Comparison of ENCODE assay signal across 16 cellular contexts in the genomic region with DNA sequence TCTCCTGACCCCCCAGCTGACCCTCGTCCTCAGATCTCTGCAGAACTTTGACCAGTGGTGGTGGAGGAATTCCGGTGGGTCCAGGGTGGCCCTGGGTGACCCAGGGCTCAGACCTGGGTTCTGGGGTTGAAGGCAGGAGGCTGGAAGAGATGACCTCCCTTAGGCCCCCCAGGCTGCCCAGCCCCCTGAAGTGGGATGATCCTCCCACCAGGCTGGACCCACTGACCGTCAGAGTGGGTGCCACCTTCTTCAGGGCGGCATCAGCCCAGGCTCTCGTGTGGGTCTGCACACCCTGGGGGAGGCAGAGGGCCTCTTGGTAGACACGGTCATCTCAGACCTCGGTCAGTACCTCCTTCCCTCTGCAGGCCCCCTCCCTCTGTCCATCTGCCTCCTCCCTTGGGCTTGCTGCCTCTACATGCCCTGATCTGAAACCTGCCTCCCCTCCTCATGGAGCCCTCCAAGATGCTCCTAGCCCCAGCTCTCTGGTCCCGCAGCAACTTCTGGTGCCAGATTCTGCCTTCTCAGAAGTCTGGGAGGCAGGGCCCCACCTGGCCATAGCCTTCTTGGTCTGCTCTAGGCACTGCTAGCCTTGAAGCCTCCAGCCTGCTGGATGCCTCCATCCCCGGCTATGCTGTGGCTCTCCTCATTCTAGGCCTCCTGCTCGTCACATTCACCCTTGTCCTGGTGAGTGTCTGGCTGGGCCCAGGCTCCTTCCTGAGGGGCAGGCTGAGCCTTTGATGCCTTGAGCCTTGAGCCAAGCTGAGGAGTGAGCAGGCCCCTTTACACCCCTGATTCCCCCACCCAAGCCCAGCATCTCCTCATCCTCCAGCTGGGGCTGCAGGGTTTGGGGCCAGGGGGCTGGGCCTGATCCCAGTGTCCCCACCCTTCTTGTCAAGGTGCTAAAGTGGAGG. TPM values are rescaled to one million over a fixed set of nuclear protein-coding genes. Genes with fewer than 3 reads are reported as not detected.
DNase-seq lines count a peak whose midpoint lies in the region; TF ChIP-seq lines count a peak whose summit lies in the region.
"Had no signal": no experiment of that assay in that cellular context is flagged by ENCODE, and none has a peak within 500 bp of the region (broad histone marks: within the 10 kb centered on the region; RNA-seq: fewer than 3 reads in every experiment).

No MANE protein-coding gene starts in this region.

- no peak overlapping the region for H3K4me3 Mint-ChIP-seq in nephron progenitor cell
- H3K4me3 Mint-ChIP-seq: CD14-positive monocyte, H9 had no signal

- H3K27ac Mint-ChIP-seq in nephron progenitor cell = no peak overlapping the region
- H3K27ac Mint-ChIP-seq: CD14-positive monocyte; CD4-positive, alpha-beta memory T cell had no signal

- H4K12ac ChIP-seq in trophoblast cell (ENCODE audit: low read depth, low read length) = no peak overlapping the region

- DNase-seq in activated effector memory CD4-positive, alpha-beta T cell treated with anti-CD3 and anti-CD28 coated beads, Interleukin-2, amount 50 U/mL, for 16 hours = peak; percentile 50
- DNase-seq in activated effector memory CD4-positive, alpha-beta T cell treated with Interleukin-2 at 50 U/mL for 16 hours = no peak
- DNase-seq in mesenchymal stem cell (no peak), trophoblast cell (no peak), NCI-H1930 (lab: John Stamatoyannopoulos, UW) (no peak), nephron progenitor cell (no peak), T-helper 2 cell (no peak)
- no peak for DNase-seq in stimulated activated CD4-positive, alpha-beta T cell treated with anti-CD3 and anti-CD28 coated beads, Interleukin-4, amount 100 ng/mL, for 4 hours
- DNase-seq: 8988T; CD4-positive, alpha-beta memory T cell; DMS79 treated with DMSO at 0.1 percent for 48 hours; GOT3; H9 had no signal

- no peak for TF ChIP-seq CTCF in nephron progenitor cell (IDR thresholded peaks at IDR 0.05)

- peaks cover 13% of the 10 kb centered on the region for H3K27me3 Mint-ChIP-seq in nephron progenitor cell (ENCODE audit: low read depth, poor library complexity)

- H2AFZ ChIP-seq in mesenchymal stem cell (ENCODE audit: low read depth, low read length) = no peak overlapping the region
- no peak overlapping the region for H2AFZ ChIP-seq in trophoblast cell (ENCODE audit: insufficient read depth, low read length, poor library complexity)

- H2BK12ac ChIP-seq in mesenchymal stem cell (ENCODE audit: low read length in 2 of 2) (no peak overlapping the region), trophoblast cell (ENCODE audit: low read length) (no peak overlapping the region)

- H3K4me1 ChIP-seq in mesenchymal stem cell (ENCODE audit: control insufficient read depth, insufficient read depth, low read depth, low read length) (peaks cover 4% of the 10 kb centered on the region), trophoblast cell (ENCODE audit: control insufficient read depth in 1 of 2, insufficient read depth in 2 of 2, low read length in 2 of 2) (peaks cover 0 to 3% of the 10 kb centered on the region in 2 experiments)

- H3K27ac ChIP-seq in mesenchymal stem cell (ENCODE audit: low read length, poor library complexity, severe bottlenecking) = no peak overlapping the region
- no peak overlapping the region for H3K27ac ChIP-seq in trophoblast cell (ENCODE audit: low read depth, low read length)
- H3K27ac ChIP-seq: BLaER1 had no signal

- H3K27me3 ChIP-seq in mesenchymal stem cell (ENCODE audit: control insufficient read depth in 1 of 2, insufficient read depth in 1 of 2, low read length in 2 of 2) (no peaks in the 10 kb centered on the region), trophoblast cell (ENCODE audit: insufficient read depth, low read length) (no peaks in the 10 kb centered on the region)
- H3K27me3 ChIP-seq: BLaER1 had no signal

- H3K36me3 ChIP-seq in mesenchymal stem cell (ENCODE audit: control insufficient read depth in 1 of 2, insufficient read depth in 2 of 2, low read depth in 1 of 2, low read length in 2 of 2) (no peaks in the 10 kb centered on the region), trophoblast cell (ENCODE audit: control insufficient read depth in 1 of 2, insufficient read depth in 2 of 2, low read length in 2 of 2) (no peaks in the 10 kb centered on the region)
- H3K36me3 ChIP-seq: BLaER1 had no signal

- H2BK15ac ChIP-seq in mesenchymal stem cell (ENCODE audit: low read depth, poor library complexity, severe bottlenecking) = no peak overlapping the region

- 97% methylated on average over 8 of the region's 10 CpGs for WGBS in mesenchymal stem cell
- no CpG with 5 or more reads among the region's 10 CpGs for WGBS in trophoblast cell (ENCODE audit: extremely low coverage, insufficient coverage, insufficient read length)

- H2AK5ac ChIP-seq in mesenchymal stem cell (ENCODE audit: low read length, severe bottlenecking) (no peak overlapping the region), trophoblast cell (ENCODE audit: low read length) (peak overlapping the region; percentile 30)

- no peaks in the 10 kb centered on the region for H3K36me3 Mint-ChIP-seq in nephron progenitor cell (ENCODE audit: low read depth)
- H3K36me3 Mint-ChIP-seq: CD14-positive monocyte; CD4-positive, alpha-beta memory T cell; IgD-negative memory B cell had no signal

- no peak overlapping the region for H3K9ac ChIP-seq in mesenchymal stem cell (ENCODE audit: low read length)
- no peak overlapping the region for H3K9ac ChIP-seq in trophoblast cell (ENCODE audit: low read length)
- H3K9ac ChIP-seq: BLaER1 had no signal

- H3K4me1 Mint-ChIP-seq in nephron progenitor cell = peaks cover 30% of the 10 kb centered on the region

- H3K14ac ChIP-seq in mesenchymal stem cell (ENCODE audit: low read length in 2 of 2) = no peak overlapping the region
- H3K14ac ChIP-seq in trophoblast cell (ENCODE audit: low read length) = no peak overlapping the region

- H4K8ac ChIP-seq in mesenchymal stem cell (ENCODE audit: low read length) (no peak overlapping the region), trophoblast cell (ENCODE audit: low read depth, low read length) (no peak overlapping the region)

- H3K9me3 Mint-ChIP-seq in nephron progenitor cell = no peaks in the 10 kb centered on the region
- H3K9me3 Mint-ChIP-seq: CD14-positive monocyte; CD4-positive, alpha-beta memory T cell; H9; IgD-negative memory B cell had no signal

- no peak overlapping the region for H3K18ac ChIP-seq in mesenchymal stem cell (ENCODE audit: low read depth in 1 of 2, low read length in 2 of 2)
- H3K18ac ChIP-seq in trophoblast cell (ENCODE audit: low read length) = no peak overlapping the region

- H3K79me1 ChIP-seq in mesenchymal stem cell (replicated peaks; ENCODE audit: low read length, poor library complexity, severe bottlenecking) (no peaks in the 10 kb centered on the region), trophoblast cell (ENCODE audit: low read length) (peaks cover 2% of the 10 kb centered on the region)

- H3K4ac ChIP-seq in mesenchymal stem cell (ENCODE audit: low read depth in 1 of 2, low read length in 2 of 2) (no peak overlapping the region), trophoblast cell (ENCODE audit: low read depth, low read length) (no peak overlapping the region)

- no peak overlapping the region for H2BK5ac ChIP-seq in mesenchymal stem cell (ENCODE audit: low read depth, low read length, poor library complexity, severe bottlenecking)
- no peak overlapping the region for H2BK5ac ChIP-seq in trophoblast cell (ENCODE audit: low read depth, low read length, poor library complexity)

- H3K9me3 ChIP-seq in mesenchymal stem cell (ENCODE audit: control insufficient read depth, low read length) (no peaks in the 10 kb centered on the region), trophoblast cell (ENCODE audit: insufficient read depth, low read depth, low read length) (no peaks in the 10 kb centered on the region)
- H3K9me3 ChIP-seq: BLaER1 had no signal

- H2BK120ac ChIP-seq in mesenchymal stem cell (ENCODE audit: low read depth, low read length) (no peak overlapping the region), trophoblast cell (ENCODE audit: insufficient read depth, low read length, poor library complexity) (no peak overlapping the region)

- H4K91ac ChIP-seq in mesenchymal stem cell (ENCODE audit: low read length) = peak overlapping the region; percentile 45
- H4K91ac ChIP-seq in trophoblast cell (ENCODE audit: low read depth, low read length) = no peak overlapping the region

- H3K23ac ChIP-seq in mesenchymal stem cell (ENCODE audit: low read length in 2 of 2) (no peak overlapping the region), trophoblast cell (ENCODE audit: low read length) (no peak overlapping the region)

- H3K4me2 ChIP-seq in mesenchymal stem cell (ENCODE audit: low read length, poor library complexity, severe bottlenecking) (no peak overlapping the region), trophoblast cell (ENCODE audit: low read length) (no peak overlapping the region)
- H3K4me2 ChIP-seq: BLaER1 had no signal

- H3K79me2 ChIP-seq in trophoblast cell (ENCODE audit: control insufficient read depth, insufficient read depth, low read length, poor library complexity) = no peaks in the 10 kb centered on the region

- H3K4me3 ChIP-seq in mesenchymal stem cell (ENCODE audit: insufficient read depth in 1 of 2, low read depth in 1 of 2, low read length in 2 of 2) (no peak overlapping the region), trophoblast cell (ENCODE audit: low read depth, low read length) (no peak overlapping the region)
- H3K4me3 ChIP-seq: BLaER1 had no signal

RNA-seq across cellular contexts. Expression of gene CSPG4, which starts 49.1 kb away (rescaled TPM):
- 12.4 TPM for polyA plus RNA-seq in mesenchymal stem cell (2013, experiment 1 of 2)
- 11.3 TPM for polyA plus RNA-seq in mesenchymal stem cell (2013, experiment 2 of 2)
- polyA plus RNA-seq in trophoblast cell (2013) = 1.1 and 1.3 TPM in 2 replicates
- polyA plus RNA-seq: CD14-positive monocyte; CD4-positive, alpha-beta memory T cell; IgD-negative memory B cell had no signal
